In the genomic region with DNA sequence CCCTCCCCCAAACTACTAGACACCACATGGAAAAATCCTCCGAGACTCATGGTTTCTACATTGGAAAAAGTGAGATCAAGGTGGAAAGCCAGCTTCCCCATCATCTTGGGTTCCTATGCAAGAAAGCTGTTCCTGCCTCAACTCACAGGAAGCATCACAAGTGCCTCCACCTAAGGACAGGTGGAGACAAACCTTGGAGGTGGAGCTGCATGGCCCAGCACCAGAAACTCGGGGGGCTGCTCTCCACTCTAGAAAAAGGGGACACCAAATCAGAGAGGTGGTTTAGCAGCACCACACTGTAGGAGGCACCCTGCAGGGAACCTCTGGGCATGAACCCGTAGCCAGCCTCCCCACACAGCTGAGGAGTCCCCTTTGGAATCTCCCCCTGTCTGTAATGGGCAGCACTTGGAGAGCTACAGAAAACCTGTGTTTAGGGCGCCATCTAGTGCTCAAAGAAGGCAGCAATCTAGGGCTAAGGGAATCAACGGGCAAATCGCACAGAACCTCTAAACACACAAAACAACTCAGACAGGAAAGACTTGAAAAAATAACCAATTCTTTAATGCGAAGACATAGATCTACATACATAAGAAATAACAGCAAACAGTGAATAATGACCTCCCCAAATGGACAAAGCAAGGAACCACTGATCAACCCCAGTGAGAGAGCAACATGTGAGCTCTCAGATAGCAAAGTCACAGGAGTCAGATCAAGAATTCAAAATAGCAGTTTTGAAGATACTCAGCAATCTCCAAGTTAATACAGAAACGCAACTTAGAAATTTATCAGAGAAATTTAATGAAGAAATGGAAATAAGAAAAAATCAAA, we compare ENCODE assay signal across 9 cellular contexts. TPM values are rescaled to one million over a fixed set of nuclear protein-coding genes. Genes with fewer than 3 reads are reported as not detected.
DNase-seq lines count a peak whose midpoint lies in the region; ATAC-seq, FAIRE-seq and TF ChIP-seq lines count a peak whose summit lies in the region.
"Had no signal": no experiment of that assay in that cellular context is flagged by ENCODE, and none has a peak within 500 bp of the region (broad histone marks: within the 10 kb centered on the region; RNA-seq: fewer than 3 reads in every experiment).

No MANE protein-coding gene starts in this region.

- no peak for FAIRE-seq in H1 (lab: Jason Lieb, UNC)

- 42% methylated on average over 6 of the region's 8 CpGs; no CpG with 5 or more reads in 1 of the 2 experiments for WGBS in H1 (ENCODE audit: extremely low coverage in 1 of 2, insufficient coverage in 1 of 2, insufficient read length in 1 of 2, insufficient replicate concordance in 2 of 2, low coverage in 1 of 2, low lambda C conversion rate in 2 of 2, missing lambda C conversion rate in 1 of 2), 2 experiments

- no peaks in the 10 kb centered on the region for H3K9me3 Mint-ChIP-seq in stimulated activated effector memory CD8-positive, alpha-beta T cell treated with anti-CD3 and anti-CD28 coated beads, Interleukin-12 subunit alpha, Interleukin-12 subunit beta, amount 100 ng/mL, for 72 hours

- no peak overlapping the region for H3K9ac ChIP-seq in H1 (replicated peaks in 1 of 4; ENCODE audit: extremely low read depth in 1 of 4, low read depth in 3 of 4, low read length in 3 of 4)

- H3K36me3 Mint-ChIP-seq in stimulated activated effector memory CD8-positive, alpha-beta T cell treated with anti-CD3 and anti-CD28 coated beads, Interleukin-12 subunit alpha, Interleukin-12 subunit beta, amount 100 ng/mL, for 72 hours, result no peaks in the 10 kb centered on the region

- intact Hi-C loops in cardiac septum (cut with DNase I), result no loop called here

- H4K20me1 ChIP-seq in H1 (replicated peaks in 1 of 2; ENCODE audit: control insufficient read depth in 1 of 2, insufficient read depth in 2 of 2, low read length in 2 of 2), result no peaks in the 10 kb centered on the region

- TF ChIP-seq CTCF in cardiac muscle cell (IDR thresholded peaks at IDR 0.05; ENCODE audit: low read depth, low read length) (peak; percentile 80), H1 (IDR thresholded peaks at IDR 0.05; ENCODE audit: control extremely low read depth in 1 of 3, insufficient read depth in 1 of 3, low read depth in 1 of 3, low read length in 3 of 3) (peak; percentile 24 to 93 (median 76))

- no peaks in the 10 kb centered on the region for H3K27me3 ChIP-seq in cardiac muscle cell
- no peaks in the 10 kb centered on the region for H3K27me3 ChIP-seq in H1 (replicated peaks in 1 of 4; ENCODE audit: control insufficient read depth in 3 of 4, extremely low read depth in 1 of 4, insufficient read depth in 3 of 4, low read length in 3 of 4)

- ATAC-seq in HG03095 (IDR thresholded peaks at IDR 0.05; ENCODE audit: unreplicated experiment), result peak; percentile 90
- peak; percentile 67 for ATAC-seq in stimulated activated effector memory CD8-positive, alpha-beta T cell treated with anti-CD3 and anti-CD28 coated beads, Interleukin-12 subunit alpha, Interleukin-12 subunit beta, amount 100 ng/mL, for 72 hours

- no peaks in the 10 kb centered on the region for H3K79me2 ChIP-seq in H1 (ENCODE audit: control insufficient read depth in 1 of 2, insufficient read depth in 2 of 2, low read length in 2 of 2)

- H3K4me1 ChIP-seq in cardiac muscle cell (ENCODE audit: low read depth), result no peaks in the 10 kb centered on the region
- no peaks in the 10 kb centered on the region for H3K4me1 ChIP-seq in H1 (replicated peaks in 1 of 4; ENCODE audit: control insufficient read depth in 3 of 4, insufficient read depth in 4 of 4, low read length in 3 of 4)

- H3K36me3 ChIP-seq in cardiac muscle cell (no peaks in the 10 kb centered on the region), H1 (ENCODE audit: control insufficient read depth in 2 of 4, insufficient read depth in 4 of 4, low read length in 3 of 4) (no peaks in the 10 kb centered on the region)

- H2BK12ac ChIP-seq in H1 (ENCODE audit: low read depth, low read length), result no peak overlapping the region

- H4K8ac ChIP-seq in H1 (ENCODE audit: extremely low read depth, insufficient read depth, low read length), result no peak overlapping the region

- H3K18ac ChIP-seq in H1 (ENCODE audit: extremely low read depth, low read length), result no peak overlapping the region

- H2BK15ac ChIP-seq in H1 (ENCODE audit: low read length), result no peak overlapping the region

- H2BK5ac ChIP-seq in H1 (ENCODE audit: low read depth, low read length), result no peak overlapping the region

- H2BK20ac ChIP-seq in H1 (ENCODE audit: low read length), result no peak overlapping the region

- H3K9me3 ChIP-seq in cardiac muscle cell (ENCODE audit: low read depth), result no peaks in the 10 kb centered on the region
- no peaks in the 10 kb centered on the region for H3K9me3 ChIP-seq in H1 (ENCODE audit: insufficient read depth in 2 of 2, low read depth in 1 of 2, low read length in 1 of 2)

- no peak overlapping the region for H3K14ac ChIP-seq in H1 (ENCODE audit: insufficient read length)

- no peak overlapping the region for H3K4ac ChIP-seq in H1 (replicated peaks; ENCODE audit: insufficient read length, low read depth, low read length)

- TF ChIP-seq POLR2A in H1 (IDR thresholded peaks at IDR 0.05; ENCODE audit: control extremely low read depth in 1 of 2, low read depth in 2 of 2, low read length in 2 of 2), result no peak

- H3K23ac ChIP-seq in H1 (ENCODE audit: insufficient read length), result no peak overlapping the region

- no peak overlapping the region for H3K4me3 Mint-ChIP-seq in stimulated activated effector memory CD8-positive, alpha-beta T cell treated with anti-CD3 and anti-CD28 coated beads, Interleukin-12 subunit alpha, Interleukin-12 subunit beta, amount 100 ng/mL, for 72 hours

- CTCF ChIA-PET in H1 (lab: Charles Lee; ENCODE audit: partially characterized antibody), result interaction anchor here (0.6 to 3.1 kb wide), 23 partner anchors 9 to 1672 kb away, joined by 3 to 19 read pairs (median 4); partner anchors contain the start of gene ZBTB33

- no peak for TF ChIP-seq EP300 in H1 (IDR thresholded peaks at IDR 0.05; ENCODE audit: borderline replicate concordance in 1 of 2, low read depth in 2 of 2, low read length in 2 of 2)

- H3K27ac Mint-ChIP-seq in stimulated activated effector memory CD8-positive, alpha-beta T cell treated with anti-CD3 and anti-CD28 coated beads, Interleukin-12 subunit alpha, Interleukin-12 subunit beta, amount 100 ng/mL, for 72 hours, result peak overlapping the region; percentile 70

- POLR2A ChIA-PET in H1 (lab: Charles Lee; ENCODE audit: partially characterized antibody), result interaction anchor here (0.7 kb wide), 1 partner anchor 15 kb away, joined by 3 read pairs; no protein-coding TSS in a partner anchor

- H3K4me1 Mint-ChIP-seq in stimulated activated effector memory CD8-positive, alpha-beta T cell treated with anti-CD3 and anti-CD28 coated beads, Interleukin-12 subunit alpha, Interleukin-12 subunit beta, amount 100 ng/mL, for 72 hours, result peaks cover 10% of the 10 kb centered on the region

- no peaks in the 10 kb centered on the region for H3K23me2 ChIP-seq in H1 (ENCODE audit: low read depth, low read length)

- H3K27ac ChIP-seq in cardiac muscle cell (no peak overlapping the region), H1 (ENCODE audit: low read depth, low read length) (no peak overlapping the region)

- no peaks in the 10 kb centered on the region for H3K79me1 ChIP-seq in H1 (ENCODE audit: low read depth, low read length)

- H4K91ac ChIP-seq in H1 (replicated peaks; ENCODE audit: insufficient read length, low read length), result no peak overlapping the region

- H3K4me3 ChIP-seq in cardiac muscle cell, result no peak overlapping the region
- H3K4me3 ChIP-seq in H1 (ENCODE audit: extremely low read depth in 1 of 4, insufficient read depth in 2 of 4, low read depth in 3 of 4, low read length in 4 of 4), result no peak overlapping the region

- no peak overlapping the region for H2AFZ ChIP-seq in H1 (ENCODE audit: low read length)

- no peak overlapping the region for H3K56ac ChIP-seq in H1 (replicated peaks; ENCODE audit: insufficient read length, low read depth, low read length)

- peak; percentile 65 to 80 for TF ChIP-seq RAD21 in H1 (IDR thresholded peaks at IDR 0.05 in 1 of 2, conservative IDR thresholded peaks at IDR 0.05 in 1 of 2; ENCODE audit: low read depth in 2 of 2, low read length in 2 of 2)

- H2AK5ac ChIP-seq in H1 (ENCODE audit: low read depth, low read length), result no peak overlapping the region

- H2BK120ac ChIP-seq in H1 (replicated peaks; ENCODE audit: low read depth, low read length), result no peak overlapping the region

- no peak overlapping the region for H3K4me2 ChIP-seq in H1 (ENCODE audit: insufficient read depth in 1 of 2, low read depth in 2 of 2, low read length in 2 of 2)

- DNase-seq in cardiac muscle cell (ENCODE audit: low read depth in 1 of 2, low spot score in 1 of 2) (peak; percentile 64 to 69), cardiac septum (ENCODE audit: low spot score) (no peak), NCI-H69 (lab: John Stamatoyannopoulos, UW) (peak; percentile 58), H1 (ENCODE audit: low read depth in 1 of 2, low spot score in 2 of 2) (peak; percentile 17 to 72), mucosa of gallbladder (ENCODE audit: low spot score) (peak; percentile 64)
- DNase-seq in activated CD8-positive, alpha-beta memory T cell treated with anti-CD3 and anti-CD28 coated beads for 4 hours (ENCODE audit: low read depth in 2 of 2), result peak; percentile 25 to 26
- peak; percentile 25 to 63 for DNase-seq in stimulated activated effector memory CD8-positive, alpha-beta T cell treated with anti-CD3 and anti-CD28 coated beads, Interleukin-12 subunit alpha, Interleukin-12 subunit beta, amount 100 ng/mL, for 72 hours (ENCODE audit: low spot score in 2 of 2)

- H4K5ac ChIP-seq in H1 (ENCODE audit: insufficient read length, low read depth, low read length), result no peak overlapping the region

RNA-seq across cellular contexts. Expression of gene ZBTB33, which starts 37.0 kb away (rescaled TPM):
- 8.9 and 11.4 TPM in 2 replicates for total RNA-seq in cardiac muscle cell
- polyA plus RNA-seq in cardiac muscle cell, result 5.7 and 10.2 TPM in 2 replicates
- 6.5 TPM for total RNA-seq in cardiac septum
- total RNA-seq in H1 (2021; fragmentation: NEBNext Ultra II Directional; extraction: Animal tissue kit (Norgen Biotek cat#: 25700)), result 14.4 and 14.9 TPM in 2 replicates
- polyA plus RNA-seq in H1 (2011; rRNA removed), result 2.4 and 3.4 TPM in 2 replicates
- 4.2 TPM for polyA plus RNA-seq in H1 (2011; cell fraction: cytosol; rRNA removed)
- polyA plus RNA-seq in H1 (2011; cell fraction: nucleus; rRNA removed), result 2.4 TPM
- polyA plus RNA-seq in H1 (2012, experiment 1 of 2), result 5.5 to 9.8 TPM (median 6.3 TPM) in 4 replicates
- 0.37 TPM for polyA plus RNA-seq in H1 (2012, experiment 2 of 2)
- polyA plus RNA-seq in H1 (2013, experiment 1 of 2), result 7.0 TPM
- polyA plus RNA-seq in H1 (2013, experiment 2 of 2), result 6.1 TPM
- polyA minus RNA-seq in H1 (2011; rRNA and poly(A)+ RNA removed), result 13.4 and 25.4 TPM in 2 replicates
- polyA minus RNA-seq in H1 (2011; cell fraction: cytosol; rRNA and poly(A)+ RNA removed), result 11.0 TPM
- 14.7 TPM for polyA minus RNA-seq in H1 (2011; cell fraction: nucleus; rRNA and poly(A)+ RNA removed)
- 19.9 TPM for total RNA-seq in mucosa of gallbladder

RNA-seq across cellular contexts. Expression of gene RHOXF2, which starts 55.2 kb away (rescaled TPM):
- not detected in 2 replicates for total RNA-seq in cardiac muscle cell
- polyA plus RNA-seq in cardiac muscle cell, result 0.39 and 0.41 TPM in 2 replicates
- not detected for total RNA-seq in cardiac septum
- total RNA-seq in H1 (2021; fragmentation: NEBNext Ultra II Directional; extraction: Animal tissue kit (Norgen Biotek cat#: 25700)), result not detected in 2 replicates
- polyA plus RNA-seq in H1 (2011; rRNA removed), result not detected in 2 replicates
- not detected for polyA plus RNA-seq in H1 (2011; cell fraction: cytosol; rRNA removed)
- polyA plus RNA-seq in H1 (2011; cell fraction: nucleus; rRNA removed), result not detected
- not detected in 4 replicates for polyA plus RNA-seq in H1 (2012, experiment 1 of 2)
- polyA plus RNA-seq in H1 (2012, experiment 2 of 2), result not detected
- not detected for polyA plus RNA-seq in H1 (2013, experiment 1 of 2)
- not detected for polyA plus RNA-seq in H1 (2013, experiment 2 of 2)
- not detected in 2 replicates for polyA minus RNA-seq in H1 (2011; rRNA and poly(A)+ RNA removed)
- not detected for polyA minus RNA-seq in H1 (2011; cell fraction: cytosol; rRNA and poly(A)+ RNA removed)
- polyA minus RNA-seq in H1 (2011; cell fraction: nucleus; rRNA and poly(A)+ RNA removed), result not detected
- total RNA-seq in mucosa of gallbladder, result not detected
- total RNA-seq: temporal lobe had no signal
